Comparison of ENCODE assay signal across 9 cellular contexts in the genomic region with DNA sequence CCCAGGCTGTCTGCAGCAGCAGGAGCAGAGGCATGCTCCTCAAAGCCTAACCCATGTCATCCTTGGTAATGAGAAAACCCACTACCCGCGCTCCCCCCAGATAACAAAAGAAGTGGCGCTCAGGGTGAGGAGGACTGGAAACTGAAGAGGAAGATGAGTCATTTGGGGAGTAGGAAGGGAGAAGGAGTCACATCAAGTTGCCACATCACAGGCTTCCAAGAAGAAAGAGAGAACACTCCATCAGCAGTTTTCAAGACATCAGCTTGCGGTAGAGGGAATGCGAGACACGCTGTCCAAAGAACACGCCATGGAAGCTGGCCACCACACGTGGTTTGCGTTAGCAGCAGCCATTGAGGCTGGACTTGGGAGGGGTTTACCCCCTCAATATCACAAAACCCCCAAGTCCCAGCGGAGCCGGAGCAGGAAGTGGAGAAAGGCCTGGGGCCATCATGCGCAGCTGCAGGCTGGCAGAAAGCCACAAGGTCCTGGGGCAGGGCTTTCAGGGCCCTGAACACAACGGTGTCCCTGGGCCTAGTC. TPM values are rescaled to one million over a fixed set of nuclear protein-coding genes. Genes with fewer than 3 reads are reported as not detected.
DNase-seq lines count a peak whose midpoint lies in the region; ATAC-seq and TF ChIP-seq lines count a peak whose summit lies in the region.
"Had no signal": no experiment of that assay in that cellular context is flagged by ENCODE, and none has a peak within 500 bp of the region (broad histone marks: within the 10 kb centered on the region; RNA-seq: fewer than 3 reads in every experiment).

No MANE protein-coding gene starts in this region.

- peak; percentile 74 to 94 (median 76) for TF ChIP-seq EP300 in upper lobe of left lung (IDR thresholded peaks at IDR 0.05)

- 29 to 49% methylated on average over 13 of the region's 13 CpGs for WGBS in lung, 2 donors
- WGBS in upper lobe of left lung, 2 donors, result 49 to 55% methylated on average over 13 of the region's 13 CpGs

- H3K27me3 Mint-ChIP-seq in brain, result peaks cover 3% of the 10 kb centered on the region

- H3K4me1 ChIP-seq in lung (ENCODE audit: control insufficient read depth in 2 of 2, insufficient read depth in 2 of 2, low read length in 2 of 2), result peaks cover 0 to 8% of the 10 kb centered on the region in 2 donors
- peaks cover 29 to 47% (median 36%) of the 10 kb centered on the region in 4 donors for H3K4me1 ChIP-seq in upper lobe of left lung

- H3K4me1 Mint-ChIP-seq in brain, result peaks cover 55% of the 10 kb centered on the region

- H3K9me3 Mint-ChIP-seq in brain, result no peaks in the 10 kb centered on the region
- H3K9me3 Mint-ChIP-seq: activated T-cell treated with anti-CD3 and anti-CD28 coated beads, Interleukin-2, amount 50 U/mL, for 4 hours had no signal

- peak in 1 of 4 donors; percentile 47 for TF ChIP-seq POLR2A in upper lobe of left lung (IDR thresholded peaks at IDR 0.05)

- H3K27me3 ChIP-seq in lung (ENCODE audit: control insufficient read depth, insufficient read depth), result no peaks in the 10 kb centered on the region
- H3K27me3 ChIP-seq in upper lobe of left lung, result no peaks in the 10 kb centered on the region

- H3K36me3 ChIP-seq in lung (ENCODE audit: control insufficient read depth in 2 of 2, insufficient read depth in 2 of 2, low read length in 2 of 2), result peaks cover 0 to 2% of the 10 kb centered on the region in 2 donors
- H3K36me3 ChIP-seq in upper lobe of left lung, result no peaks in the 10 kb centered on the region

- H3K9me3 ChIP-seq in lung (ENCODE audit: control insufficient read depth in 2 of 2, insufficient read depth in 1 of 2, low read length in 1 of 2) (no peaks in the 10 kb centered on the region), upper lobe of left lung (no peaks in the 10 kb centered on the region)

- H3K36me3 Mint-ChIP-seq in brain, result peaks cover 29% of the 10 kb centered on the region

- H3K27ac ChIP-seq in lung (ENCODE audit: low read depth in 1 of 2, low read length in 1 of 2) (peak overlapping the region; percentile 7 to 86), upper lobe of left lung (peak overlapping the region; percentile 50 to 86 (median 76))

- peak overlapping the region; percentile 72 to 93 (median 78) for H3K27ac Mint-ChIP-seq in brain

- H3K4me3 Mint-ChIP-seq in brain, result peak overlapping the region in 1 of 5 experiments; percentile 1
- H3K4me3 Mint-ChIP-seq: activated T-cell treated with anti-CD3 and anti-CD28 coated beads, Interleukin-2, amount 50 U/mL, for 4 hours had no signal

- DNase-seq in A172 (ENCODE audit: low spot score), result peak; percentile 85
- DNase-seq in LHCN-M2 (ENCODE audit: low read depth), result peak; percentile 69
- DNase-seq in lung (ENCODE audit: low spot score), result peak; percentile 77
- peak; percentile 78 to 82 for DNase-seq in upper lobe of left lung
- no peak for DNase-seq in NCI-H1092 treated with DMSO at 0.1 percent for 48 hours (lab: John Stamatoyannopoulos, UW)
- DNase-seq in activated CD4-positive, CD25-positive, alpha-beta regulatory T cell (lab: John Stamatoyannopoulos, UW), result no peak
- DNase-seq: activated T-cell treated with anti-CD3 and anti-CD28 coated beads, Interleukin-2, amount 50 U/mL, for 4 hours had no signal

- H3K4me3 ChIP-seq in lung (no peak overlapping the region), upper lobe of left lung (no peak overlapping the region)

- TF ChIP-seq CTCF in brain (conservative IDR thresholded peaks at IDR 0.05) (no peak), lung (IDR thresholded peaks at IDR 0.05; ENCODE audit: control extremely low read depth, extremely low read depth) (no peak), upper lobe of left lung (IDR thresholded peaks at IDR 0.05) (no peak)

- ATAC-seq in lung (ENCODE audit: insufficient read depth, low FRiP score) (peak; percentile 69), upper lobe of left lung (ENCODE audit: low FRiP score in 2 of 2) (peak; percentile 72 to 93), GM18502 (IDR thresholded peaks at IDR 0.05; ENCODE audit: poor library complexity, unreplicated experiment) (no peak)

RNA-seq across cellular contexts. Expression of a gene that starts 41.5 kb away (rescaled TPM):
- total RNA-seq in A172 (2014; rRNA removed; shearing (Covaris generic)), result 13.1 and 15.0 TPM in 2 replicates
- total RNA-seq in LHCN-M2 (2014; rRNA removed), result 23.1 and 25.9 TPM in 2 replicates
- polyA plus RNA-seq in LHCN-M2 (2012), result 36.7 TPM
- polyA plus RNA-seq in brain (ENCODE audit: insufficient read depth, low read depth, low replicate concordance), result 16.3 TPM
- 10 to 100 TPM; 13.0 to 56.0 TPM for total RNA-seq in lung
- 10 to 100 TPM in 1 of 2 donors, 1 to 10 TPM in 1; 8.0 to 29.7 TPM for polyA plus RNA-seq in lung
- 10 to 100 TPM; 17.1 to 55.5 (median 43.2) TPM for total RNA-seq in upper lobe of left lung

Comparison
In these comparisons a context has a peak if more than half of its experiments do, and no peak if none do; other contexts are left out.
1. DNase-seq: peak in A172 (single experiment), LHCN-M2 (single experiment), lung (single experiment) and upper lobe of left lung (2 of 2); none in NCI-H1092 treated with DMSO at 0.1 percent for 48 hours (single experiment) and activated CD4-positive, CD25-positive, alpha-beta regulatory T cell (0 of 4).